In the genomic region with DNA sequence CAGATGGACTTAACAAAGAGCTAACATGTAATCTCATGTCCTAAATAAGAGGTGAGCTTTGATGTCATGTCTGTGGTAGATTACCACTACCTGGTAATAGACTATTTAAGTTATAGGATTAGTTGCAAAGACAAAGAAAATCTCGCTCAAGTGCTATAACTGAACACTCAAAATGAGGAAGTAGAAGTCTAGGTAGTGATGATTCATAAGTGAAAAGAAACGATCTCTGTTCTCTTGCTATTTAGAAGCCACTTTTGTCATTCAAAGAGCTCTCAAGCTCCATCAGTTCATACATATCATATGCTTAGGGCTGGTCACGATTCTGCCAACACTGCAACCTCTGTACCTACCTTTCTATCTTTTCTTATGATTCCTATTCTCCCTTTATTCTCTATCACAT, we compare ENCODE assay signal across 1 cellular context.
TF ChIP-seq lines count a peak whose summit lies in the region.

No MANE protein-coding gene starts in this region.

TF ChIP-seq in GM12878, 131 proteins besides CTCF, POLR2A, EP300 and RAD21 (continued from another document and continues in another):
- TF ChIP-seq, protein P1, sequence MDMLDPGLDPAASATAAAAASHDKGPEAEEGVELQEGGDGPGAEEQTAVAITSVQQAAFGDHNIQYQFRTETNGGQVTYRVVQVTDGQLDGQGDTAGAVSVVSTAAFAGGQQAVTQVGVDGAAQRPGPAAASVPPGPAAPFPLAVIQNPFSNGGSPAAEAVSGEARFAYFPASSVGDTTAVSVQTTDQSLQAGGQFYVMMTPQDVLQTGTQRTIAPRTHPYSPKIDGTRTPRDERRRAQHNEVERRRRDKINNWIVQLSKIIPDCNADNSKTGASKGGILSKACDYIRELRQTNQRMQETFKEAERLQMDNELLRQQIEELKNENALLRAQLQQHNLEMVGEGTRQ (IDR thresholded peaks at IDR 0.05; ENCODE audit: borderline replicate concordance, low read depth, low read length), result no peak
- TF ChIP-seq, protein P2, sequence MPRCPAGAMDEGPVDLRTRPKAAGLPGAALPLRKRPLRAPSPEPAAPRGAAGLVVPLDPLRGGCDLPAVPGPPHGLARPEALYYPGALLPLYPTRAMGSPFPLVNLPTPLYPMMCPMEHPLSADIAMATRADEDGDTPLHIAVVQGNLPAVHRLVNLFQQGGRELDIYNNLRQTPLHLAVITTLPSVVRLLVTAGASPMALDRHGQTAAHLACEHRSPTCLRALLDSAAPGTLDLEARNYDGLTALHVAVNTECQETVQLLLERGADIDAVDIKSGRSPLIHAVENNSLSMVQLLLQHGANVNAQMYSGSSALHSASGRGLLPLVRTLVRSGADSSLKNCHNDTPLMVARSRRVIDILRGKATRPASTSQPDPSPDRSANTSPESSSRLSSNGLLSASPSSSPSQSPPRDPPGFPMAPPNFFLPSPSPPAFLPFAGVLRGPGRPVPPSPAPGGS (IDR thresholded peaks at IDR 0.05; ENCODE audit: borderline replicate concordance, insufficient read depth, low read depth, low read length, poor library complexity, severe bottlenecking), result no peak
- TF ChIP-seq SIN3A (IDR thresholded peaks at IDR 0.05; ENCODE audit: low read depth, low read length), result no peak
- TF ChIP-seq, protein P3, sequence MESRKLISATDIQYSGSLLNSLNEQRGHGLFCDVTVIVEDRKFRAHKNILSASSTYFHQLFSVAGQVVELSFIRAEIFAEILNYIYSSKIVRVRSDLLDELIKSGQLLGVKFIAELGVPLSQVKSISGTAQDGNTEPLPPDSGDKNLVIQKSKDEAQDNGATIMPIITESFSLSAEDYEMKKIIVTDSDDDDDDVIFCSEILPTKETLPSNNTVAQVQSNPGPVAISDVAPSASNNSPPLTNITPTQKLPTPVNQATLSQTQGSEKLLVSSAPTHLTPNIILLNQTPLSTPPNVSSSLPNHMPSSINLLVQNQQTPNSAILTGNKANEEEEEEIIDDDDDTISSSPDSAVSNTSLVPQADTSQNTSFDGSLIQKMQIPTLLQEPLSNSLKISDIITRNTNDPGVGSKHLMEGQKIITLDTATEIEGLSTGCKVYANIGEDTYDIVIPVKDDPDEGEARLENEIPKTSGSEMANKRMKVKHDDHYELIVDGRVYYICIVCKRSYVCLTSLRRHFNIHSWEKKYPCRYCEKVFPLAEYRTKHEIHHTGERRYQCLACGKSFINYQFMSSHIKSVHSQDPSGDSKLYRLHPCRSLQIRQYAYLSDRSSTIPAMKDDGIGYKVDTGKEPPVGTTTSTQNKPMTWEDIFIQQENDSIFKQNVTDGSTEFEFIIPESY (IDR thresholded peaks at IDR 0.05), result no peak
- TF ChIP-seq IKZF1 (conservative IDR thresholded peaks at IDR 0.05), result peak; percentile 33
- TF ChIP-seq, protein P4, sequence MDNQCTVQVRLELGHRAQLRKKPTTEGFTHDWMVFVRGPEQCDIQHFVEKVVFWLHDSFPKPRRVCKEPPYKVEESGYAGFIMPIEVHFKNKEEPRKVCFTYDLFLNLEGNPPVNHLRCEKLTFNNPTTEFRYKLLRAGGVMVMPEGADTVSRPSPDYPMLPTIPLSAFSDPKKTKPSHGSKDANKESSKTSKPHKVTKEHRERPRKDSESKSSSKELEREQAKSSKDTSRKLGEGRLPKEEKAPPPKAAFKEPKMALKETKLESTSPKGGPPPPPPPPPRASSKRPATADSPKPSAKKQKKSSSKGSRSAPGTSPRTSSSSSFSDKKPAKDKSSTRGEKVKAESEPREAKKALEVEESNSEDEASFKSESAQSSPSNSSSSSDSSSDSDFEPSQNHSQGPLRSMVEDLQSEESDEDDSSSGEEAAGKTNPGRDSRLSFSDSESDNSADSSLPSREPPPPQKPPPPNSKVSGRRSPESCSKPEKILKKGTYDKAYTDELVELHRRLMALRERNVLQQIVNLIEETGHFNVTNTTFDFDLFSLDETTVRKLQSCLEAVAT (IDR thresholded peaks at IDR 0.05), result 0 out of 2 replicates have a peak, but pooled peaks have one; percentile 40
- 0 out of 2 replicates have a peak, but pooled peaks have one; percentile 44 for TF ChIP-seq BCL11A (IDR thresholded peaks at IDR 0.05; ENCODE audit: low read depth, low read length)
- TF ChIP-seq SMARCA5 (IDR thresholded peaks at IDR 0.05), result 0 out of 2 replicates have a peak, but pooled peaks have one; percentile 31
- TF ChIP-seq MEF2A (IDR thresholded peaks at IDR 0.05; ENCODE audit: insufficient read depth, low read depth, low read length), result peak; percentile 80
- no peak for TF ChIP-seq RFX5 (IDR thresholded peaks at IDR 0.05; ENCODE audit: low read depth, low read length)
- TF ChIP-seq SPI1 (IDR thresholded peaks at IDR 0.05; ENCODE audit: borderline replicate concordance, insufficient read depth, low read depth, low read length), result peak; percentile 88
- TF ChIP-seq, protein P5, sequence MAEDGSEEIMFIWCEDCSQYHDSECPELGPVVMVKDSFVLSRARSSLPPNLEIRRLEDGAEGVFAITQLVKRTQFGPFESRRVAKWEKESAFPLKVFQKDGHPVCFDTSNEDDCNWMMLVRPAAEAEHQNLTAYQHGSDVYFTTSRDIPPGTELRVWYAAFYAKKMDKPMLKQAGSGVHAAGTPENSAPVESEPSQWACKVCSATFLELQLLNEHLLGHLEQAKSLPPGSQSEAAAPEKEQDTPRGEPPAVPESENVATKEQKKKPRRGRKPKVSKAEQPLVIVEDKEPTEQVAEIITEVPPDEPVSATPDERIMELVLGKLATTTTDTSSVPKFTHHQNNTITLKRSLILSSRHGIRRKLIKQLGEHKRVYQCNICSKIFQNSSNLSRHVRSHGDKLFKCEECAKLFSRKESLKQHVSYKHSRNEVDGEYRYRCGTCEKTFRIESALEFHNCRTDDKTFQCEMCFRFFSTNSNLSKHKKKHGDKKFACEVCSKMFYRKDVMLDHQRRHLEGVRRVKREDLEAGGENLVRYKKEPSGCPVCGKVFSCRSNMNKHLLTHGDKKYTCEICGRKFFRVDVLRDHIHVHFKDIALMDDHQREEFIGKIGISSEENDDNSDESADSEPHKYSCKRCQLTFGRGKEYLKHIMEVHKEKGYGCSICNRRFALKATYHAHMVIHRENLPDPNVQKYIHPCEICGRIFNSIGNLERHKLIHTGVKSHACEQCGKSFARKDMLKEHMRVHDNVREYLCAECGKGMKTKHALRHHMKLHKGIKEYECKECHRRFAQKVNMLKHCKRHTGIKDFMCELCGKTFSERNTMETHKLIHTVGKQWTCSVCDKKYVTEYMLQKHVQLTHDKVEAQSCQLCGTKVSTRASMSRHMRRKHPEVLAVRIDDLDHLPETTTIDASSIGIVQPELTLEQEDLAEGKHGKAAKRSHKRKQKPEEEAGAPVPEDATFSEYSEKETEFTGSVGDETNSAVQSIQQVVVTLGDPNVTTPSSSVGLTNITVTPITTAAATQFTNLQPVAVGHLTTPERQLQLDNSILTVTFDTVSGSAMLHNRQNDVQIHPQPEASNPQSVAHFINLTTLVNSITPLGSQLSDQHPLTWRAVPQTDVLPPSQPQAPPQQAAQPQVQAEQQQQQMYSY (CRISPR knock-in tag; IDR thresholded peaks at IDR 0.05), result no peak
- no peak for TF ChIP-seq CHD2 (IDR thresholded peaks at IDR 0.05; ENCODE audit: borderline replicate concordance, low read depth, low read length)
- no peak for TF ChIP-seq TCF3 (IDR thresholded peaks at IDR 0.05; ENCODE audit: borderline replicate concordance, insufficient read depth, low read depth, low read length)
- TF ChIP-seq RCOR1 (conservative IDR thresholded peaks at IDR 0.05; ENCODE audit: low read depth, low read length), result no peak
- no peak for TF ChIP-seq ZZZ3 (IDR thresholded peaks at IDR 0.05; ENCODE audit: control insufficient read depth, insufficient read length, low read depth)
- TF ChIP-seq ZBED1 (IDR thresholded peaks at IDR 0.05; ENCODE audit: borderline replicate concordance), result 0 out of 2 replicates have a peak, but pooled peaks have one; percentile 48
- TF ChIP-seq NFYA (IDR thresholded peaks at IDR 0.05; ENCODE audit: borderline replicate concordance, low read depth, low read length), result no peak
- no peak for TF ChIP-seq YBX1 (IDR thresholded peaks at IDR 0.05)
- TF ChIP-seq POU2F2 (IDR thresholded peaks at IDR 0.05; ENCODE audit: borderline replicate concordance, low read depth, low read length), result 0 out of 3 replicates have a peak, but pooled peaks have one; percentile 11
- TF ChIP-seq SRF (IDR thresholded peaks at IDR 0.05; ENCODE audit: low read depth in 2 of 2, low read length in 2 of 2), result no peak
- TF ChIP-seq ATF7 (IDR thresholded peaks at IDR 0.05; ENCODE audit: low read depth), result peak; percentile 92
- TF ChIP-seq, protein P6, sequence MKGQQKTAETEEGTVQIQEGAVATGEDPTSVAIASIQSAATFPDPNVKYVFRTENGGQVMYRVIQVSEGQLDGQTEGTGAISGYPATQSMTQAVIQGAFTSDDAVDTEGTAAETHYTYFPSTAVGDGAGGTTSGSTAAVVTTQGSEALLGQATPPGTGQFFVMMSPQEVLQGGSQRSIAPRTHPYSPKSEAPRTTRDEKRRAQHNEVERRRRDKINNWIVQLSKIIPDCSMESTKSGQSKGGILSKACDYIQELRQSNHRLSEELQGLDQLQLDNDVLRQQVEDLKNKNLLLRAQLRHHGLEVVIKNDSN (IDR thresholded peaks at IDR 0.05; ENCODE audit: borderline replicate concordance, extremely low read length, insufficient read depth, low read depth, low read length), result no peak
- TF ChIP-seq NRF1 (conservative IDR thresholded peaks at IDR 0.05; ENCODE audit: low read depth, low read length), result no peak
- no peak for TF ChIP-seq RB1 (IDR thresholded peaks at IDR 0.05; ENCODE audit: borderline replicate concordance)
- TF ChIP-seq BRCA1 (IDR thresholded peaks at IDR 0.05; ENCODE audit: low read depth, low read length), result no peak
- no peak for TF ChIP-seq PAX8 (IDR thresholded peaks at IDR 0.05)
- TF ChIP-seq, protein P7, sequence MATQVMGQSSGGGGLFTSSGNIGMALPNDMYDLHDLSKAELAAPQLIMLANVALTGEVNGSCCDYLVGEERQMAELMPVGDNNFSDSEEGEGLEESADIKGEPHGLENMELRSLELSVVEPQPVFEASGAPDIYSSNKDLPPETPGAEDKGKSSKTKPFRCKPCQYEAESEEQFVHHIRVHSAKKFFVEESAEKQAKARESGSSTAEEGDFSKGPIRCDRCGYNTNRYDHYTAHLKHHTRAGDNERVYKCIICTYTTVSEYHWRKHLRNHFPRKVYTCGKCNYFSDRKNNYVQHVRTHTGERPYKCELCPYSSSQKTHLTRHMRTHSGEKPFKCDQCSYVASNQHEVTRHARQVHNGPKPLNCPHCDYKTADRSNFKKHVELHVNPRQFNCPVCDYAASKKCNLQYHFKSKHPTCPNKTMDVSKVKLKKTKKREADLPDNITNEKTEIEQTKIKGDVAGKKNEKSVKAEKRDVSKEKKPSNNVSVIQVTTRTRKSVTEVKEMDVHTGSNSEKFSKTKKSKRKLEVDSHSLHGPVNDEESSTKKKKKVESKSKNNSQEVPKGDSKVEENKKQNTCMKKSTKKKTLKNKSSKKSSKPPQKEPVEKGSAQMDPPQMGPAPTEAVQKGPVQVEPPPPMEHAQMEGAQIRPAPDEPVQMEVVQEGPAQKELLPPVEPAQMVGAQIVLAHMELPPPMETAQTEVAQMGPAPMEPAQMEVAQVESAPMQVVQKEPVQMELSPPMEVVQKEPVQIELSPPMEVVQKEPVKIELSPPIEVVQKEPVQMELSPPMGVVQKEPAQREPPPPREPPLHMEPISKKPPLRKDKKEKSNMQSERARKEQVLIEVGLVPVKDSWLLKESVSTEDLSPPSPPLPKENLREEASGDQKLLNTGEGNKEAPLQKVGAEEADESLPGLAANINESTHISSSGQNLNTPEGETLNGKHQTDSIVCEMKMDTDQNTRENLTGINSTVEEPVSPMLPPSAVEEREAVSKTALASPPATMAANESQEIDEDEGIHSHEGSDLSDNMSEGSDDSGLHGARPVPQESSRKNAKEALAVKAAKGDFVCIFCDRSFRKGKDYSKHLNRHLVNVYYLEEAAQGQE (IDR thresholded peaks at IDR 0.05; ENCODE audit: low read depth, low read length), result no peak
- no peak for TF ChIP-seq RELA (IDR thresholded peaks at IDR 0.05; ENCODE audit: borderline replicate concordance, partially characterized antibody)
- TF ChIP-seq CREM (IDR thresholded peaks at IDR 0.05; ENCODE audit: low read depth), result peak; percentile 79
- no peak for TF ChIP-seq POLR2AphosphoS2 (IDR thresholded peaks at IDR 0.05; ENCODE audit: low read depth, low read length)
- no peak for TF ChIP-seq HCFC1 (IDR thresholded peaks at IDR 0.05; ENCODE audit: low read length)
- TF ChIP-seq GABPA (IDR thresholded peaks at IDR 0.05; ENCODE audit: low read depth), result peak; percentile 36; the same call in 1 of the 2 replicates
- TF ChIP-seq, protein P8, sequence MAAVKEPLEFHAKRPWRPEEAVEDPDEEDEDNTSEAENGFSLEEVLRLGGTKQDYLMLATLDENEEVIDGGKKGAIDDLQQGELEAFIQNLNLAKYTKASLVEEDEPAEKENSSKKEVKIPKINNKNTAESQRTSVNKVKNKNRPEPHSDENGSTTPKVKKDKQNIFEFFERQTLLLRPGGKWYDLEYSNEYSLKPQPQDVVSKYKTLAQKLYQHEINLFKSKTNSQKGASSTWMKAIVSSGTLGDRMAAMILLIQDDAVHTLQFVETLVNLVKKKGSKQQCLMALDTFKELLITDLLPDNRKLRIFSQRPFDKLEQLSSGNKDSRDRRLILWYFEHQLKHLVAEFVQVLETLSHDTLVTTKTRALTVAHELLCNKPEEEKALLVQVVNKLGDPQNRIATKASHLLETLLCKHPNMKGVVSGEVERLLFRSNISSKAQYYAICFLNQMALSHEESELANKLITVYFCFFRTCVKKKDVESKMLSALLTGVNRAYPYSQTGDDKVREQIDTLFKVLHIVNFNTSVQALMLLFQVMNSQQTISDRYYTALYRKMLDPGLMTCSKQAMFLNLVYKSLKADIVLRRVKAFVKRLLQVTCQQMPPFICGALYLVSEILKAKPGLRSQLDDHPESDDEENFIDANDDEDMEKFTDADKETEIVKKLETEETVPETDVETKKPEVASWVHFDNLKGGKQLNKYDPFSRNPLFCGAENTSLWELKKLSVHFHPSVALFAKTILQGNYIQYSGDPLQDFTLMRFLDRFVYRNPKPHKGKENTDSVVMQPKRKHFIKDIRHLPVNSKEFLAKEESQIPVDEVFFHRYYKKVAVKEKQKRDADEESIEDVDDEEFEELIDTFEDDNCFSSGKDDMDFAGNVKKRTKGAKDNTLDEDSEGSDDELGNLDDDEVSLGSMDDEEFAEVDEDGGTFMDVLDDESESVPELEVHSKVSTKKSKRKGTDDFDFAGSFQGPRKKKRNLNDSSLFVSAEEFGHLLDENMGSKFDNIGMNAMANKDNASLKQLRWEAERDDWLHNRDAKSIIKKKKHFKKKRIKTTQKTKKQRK (IDR thresholded peaks at IDR 0.05; ENCODE audit: low read depth, low read length), result no peak
- no peak for TF ChIP-seq YY1 (IDR thresholded peaks at IDR 0.05; ENCODE audit: low read depth, low read length)
- TF ChIP-seq TAF1 (IDR thresholded peaks at IDR 0.05; ENCODE audit: borderline replicate concordance, low read depth, low read length), result no peak
- TF ChIP-seq NFXL1 (IDR thresholded peaks at IDR 0.05; ENCODE audit: borderline replicate concordance), result no peak
- TF ChIP-seq NBN (IDR thresholded peaks at IDR 0.05), result peak; percentile 66; the same call in 1 of the 2 replicates
- TF ChIP-seq, protein P9, sequence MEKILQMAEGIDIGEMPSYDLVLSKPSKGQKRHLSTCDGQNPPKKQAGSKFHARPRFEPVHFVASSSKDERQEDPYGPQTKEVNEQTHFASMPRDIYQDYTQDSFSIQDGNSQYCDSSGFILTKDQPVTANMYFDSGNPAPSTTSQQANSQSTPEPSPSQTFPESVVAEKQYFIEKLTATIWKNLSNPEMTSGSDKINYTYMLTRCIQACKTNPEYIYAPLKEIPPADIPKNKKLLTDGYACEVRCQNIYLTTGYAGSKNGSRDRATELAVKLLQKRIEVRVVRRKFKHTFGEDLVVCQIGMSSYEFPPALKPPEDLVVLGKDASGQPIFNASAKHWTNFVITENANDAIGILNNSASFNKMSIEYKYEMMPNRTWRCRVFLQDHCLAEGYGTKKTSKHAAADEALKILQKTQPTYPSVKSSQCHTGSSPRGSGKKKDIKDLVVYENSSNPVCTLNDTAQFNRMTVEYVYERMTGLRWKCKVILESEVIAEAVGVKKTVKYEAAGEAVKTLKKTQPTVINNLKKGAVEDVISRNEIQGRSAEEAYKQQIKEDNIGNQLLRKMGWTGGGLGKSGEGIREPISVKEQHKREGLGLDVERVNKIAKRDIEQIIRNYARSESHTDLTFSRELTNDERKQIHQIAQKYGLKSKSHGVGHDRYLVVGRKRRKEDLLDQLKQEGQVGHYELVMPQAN (conservative IDR thresholded peaks at IDR 0.05), result no peak
